In genomic region chr10:86399514-86399878, GRCh38 we compare ENCODE assay signal across 8 cellular contexts. TPM values are rescaled to one million over a fixed set of nuclear protein-coding genes. Genes with fewer than 3 reads are reported as not detected.
DNase-seq lines count a peak whose midpoint lies in the region; ATAC-seq and TF ChIP-seq lines count a peak whose summit lies in the region.

No MANE protein-coding gene starts in this region.

- intact Hi-C loops in lower lobe of right lung (cut with DNase I): no loop called here

- H3K4me3 ChIP-seq in lower lobe of right lung (peak overlapping the region; percentile 72), thoracic aorta (peak overlapping the region; percentile 89)

- no peak for ATAC-seq in activated T-cell treated with anti-CD3 and anti-CD28 coated beads, Interleukin-2, amount 50 U/mL, for 72 hours (replicated peaks in 1 of 2)
- ATAC-seq in lower lobe of right lung (no peak), thoracic aorta (ENCODE audit: insufficient number of reproducible peaks, low FRiP score, low read depth) (no peak), HG03439 (IDR thresholded peaks at IDR 0.05; ENCODE audit: unreplicated experiment) (no peak), HG02610 (IDR thresholded peaks at IDR 0.05; ENCODE audit: unreplicated experiment) (no peak)

- peaks cover 16% of the 10 kb centered on the region for H3K4me1 Mint-ChIP-seq in activated T-cell treated with anti-CD3 and anti-CD28 coated beads, Interleukin-2, amount 50 U/mL, for 72 hours (ENCODE audit: low read depth)
- peaks cover 24% of the 10 kb centered on the region for H3K4me1 Mint-ChIP-seq in activated naive CD8-positive, alpha-beta T cell (ENCODE audit: low read depth)

- H3K36me3 ChIP-seq in lower lobe of right lung (no peaks in the 10 kb centered on the region), thoracic aorta (no peaks in the 10 kb centered on the region)

- H3K27ac Mint-ChIP-seq in activated T-cell treated with anti-CD3 and anti-CD28 coated beads, Interleukin-2, amount 50 U/mL, for 72 hours: peak overlapping the region; percentile 91
- H3K27ac Mint-ChIP-seq in activated naive CD8-positive, alpha-beta T cell: peak overlapping the region; percentile 88

- H3K27ac ChIP-seq in lower lobe of right lung (peak overlapping the region; percentile 76), thoracic aorta (peak overlapping the region; percentile 88 to 89)

- no peak for DNase-seq in activated T-cell treated with anti-CD3 and anti-CD28 coated beads, Interleukin-2, amount 50 U/mL, for 72 hours
- no peak for DNase-seq in activated T-cell treated with anti-CD3 and anti-CD28 coated beads, Interleukin-2, amount 50 U/mL, for 1 hour
- no peak for DNase-seq in lower lobe of right lung
- no peak for DNase-seq in thoracic aorta (ENCODE audit: low spot score)
- no peak for DNase-seq in DMS114 treated with DMSO at 0.1 percent for 48 hours (lab: John Stamatoyannopoulos, UW; ENCODE audit: unreplicated experiment)

- peak overlapping the region; percentile 88 to 93 for H3K4me3 Mint-ChIP-seq in activated T-cell treated with anti-CD3 and anti-CD28 coated beads, Interleukin-2, amount 50 U/mL, for 72 hours
- peak overlapping the region; percentile 84 for H3K4me3 Mint-ChIP-seq in activated naive CD8-positive, alpha-beta T cell

- no peaks in the 10 kb centered on the region for H3K9me3 ChIP-seq in lower lobe of right lung
- H3K9me3 ChIP-seq in thoracic aorta: no peaks in the 10 kb centered on the region

- peaks cover 34% of the 10 kb centered on the region for H3K4me1 ChIP-seq in lower lobe of right lung
- H3K4me1 ChIP-seq in thoracic aorta (ENCODE audit: control insufficient read depth in 1 of 2, low read depth in 2 of 2): peaks cover 17 to 25% of the 10 kb centered on the region in 2 donors

- peaks cover 21% of the 10 kb centered on the region for H3K27me3 ChIP-seq in lower lobe of right lung (ENCODE audit: low read depth)
- H3K27me3 ChIP-seq in thoracic aorta (replicated peaks; ENCODE audit: insufficient read depth): no peaks in the 10 kb centered on the region

- no peaks in the 10 kb centered on the region for H3K36me3 Mint-ChIP-seq in activated T-cell treated with anti-CD3 and anti-CD28 coated beads, Interleukin-2, amount 50 U/mL, for 72 hours (ENCODE audit: insufficient read depth in 2 of 2)
- H3K36me3 Mint-ChIP-seq in activated naive CD8-positive, alpha-beta T cell: no peaks in the 10 kb centered on the region

- H3K9me3 Mint-ChIP-seq in activated T-cell treated with anti-CD3 and anti-CD28 coated beads, Interleukin-2, amount 50 U/mL, for 72 hours: no peaks in the 10 kb centered on the region
- H3K9me3 Mint-ChIP-seq in activated naive CD8-positive, alpha-beta T cell (ENCODE audit: low read depth): no peaks in the 10 kb centered on the region

- no peaks in the 10 kb centered on the region for H3K27me3 Mint-ChIP-seq in activated T-cell treated with anti-CD3 and anti-CD28 coated beads, Interleukin-2, amount 50 U/mL, for 72 hours (ENCODE audit: low read depth)
- H3K27me3 Mint-ChIP-seq in activated naive CD8-positive, alpha-beta T cell: no peaks in the 10 kb centered on the region

- TF ChIP-seq CTCF in lower lobe of right lung (IDR thresholded peaks at IDR 0.05) (no peak), thoracic aorta (IDR thresholded peaks at IDR 0.05) (no peak)

RNA-seq across cellular contexts. Expression of gene GRID1, which starts 32.9 kb away (rescaled TPM):
- not detected for total RNA-seq in activated T-cell treated with anti-CD3 and anti-CD28 coated beads, Interleukin-2, amount 50 U/mL, for 72 hours
- total RNA-seq in lower lobe of right lung: 2.5 TPM
- under 1 TPM; 0.27 to 0.85 TPM for total RNA-seq in thoracic aorta
